8 cellular contexts compared by ENCODE assay signal in the genomic region with DNA sequence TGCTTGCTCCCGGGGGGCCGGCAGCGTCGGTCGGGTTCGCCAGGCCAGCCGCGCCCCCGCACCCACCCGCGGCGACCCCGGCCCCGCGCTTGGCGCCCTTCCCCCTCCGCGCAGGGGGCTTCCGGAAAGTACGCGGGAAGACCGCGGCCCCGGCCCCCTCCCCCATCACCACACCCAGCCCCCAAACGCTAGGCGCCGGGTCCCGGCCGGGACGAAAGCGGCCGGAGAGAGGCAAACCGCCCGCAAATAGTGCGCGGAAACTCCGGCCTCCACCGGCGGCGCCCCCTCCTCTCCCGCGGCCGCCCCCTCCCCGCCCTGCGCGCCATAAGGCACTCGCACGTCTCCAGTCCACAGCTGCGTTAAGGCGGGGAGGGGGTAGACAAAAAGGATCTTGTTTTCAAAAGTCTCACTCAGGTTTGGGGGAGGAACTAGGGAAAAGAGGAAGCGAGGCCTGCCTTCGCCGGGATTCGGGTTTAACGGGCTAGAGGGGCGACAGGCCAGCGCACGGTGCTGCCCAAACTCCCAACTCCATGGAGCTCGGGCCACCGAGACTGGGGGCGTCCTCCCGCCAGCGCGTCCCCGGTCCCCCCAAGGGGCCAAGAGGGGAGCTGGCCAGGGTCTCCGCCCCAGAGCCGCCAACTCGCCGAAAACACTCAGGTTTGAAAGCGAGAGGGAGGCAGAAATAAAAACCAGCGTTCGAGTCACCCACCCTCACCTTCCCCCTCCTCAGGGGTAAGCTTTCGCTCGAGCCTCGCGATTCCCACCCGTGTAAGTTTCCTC. TPM values are rescaled to one million over a fixed set of nuclear protein-coding genes. Genes with fewer than 3 reads are reported as not detected.
DNase-seq lines count a peak whose midpoint lies in the region; ATAC-seq and TF ChIP-seq lines count a peak whose summit lies in the region.

No MANE protein-coding gene starts in this region.

- H3K36me3 ChIP-seq in fibroblast of lung (ENCODE audit: control insufficient read depth, insufficient read depth, low read length) (no peaks in the 10 kb centered on the region), tibial artery (no peaks in the 10 kb centered on the region)

- H3K4me3 ChIP-seq in fibroblast of lung (replicated peaks in 1 of 4; ENCODE audit: control extremely low read depth in 1 of 4, insufficient read depth in 1 of 4, low read depth in 3 of 4, low read length in 4 of 4), result peak overlapping the region; percentile 85 to 93 (median 90)
- H3K4me3 ChIP-seq in tibial artery, result peak overlapping the region; percentile 78 to 93

- intact Hi-C loops in tibial artery (cut with DNase I; ENCODE audit: low total_unique reads), result loop anchor here (5.0 kb wide), 1 partner anchor 42 kb away; no protein-coding TSS in a partner anchor

- DNase-seq in NCI-H1694 treated with DMSO at 0.1 percent for 48 hours (lab: John Stamatoyannopoulos, UW) (peak; percentile 27), NCI-H1694 (lab: John Stamatoyannopoulos, UW) (no peak), NCI-H69 (lab: John Stamatoyannopoulos, UW) (peak; percentile 83), fibroblast of lung (ENCODE audit: low read depth in 2 of 2) (peak; percentile 50 to 55), naive B cell (peak; percentile 68), tibial artery (peak; percentile 50 to 77), GM19238 (ENCODE audit: insufficient read length, low spot score) (no peak)
- DNase-seq in activated T-cell treated with anti-CD3 and anti-CD28 coated beads, Interleukin-2, amount 50 U/mL, for 1 hour, result peak; percentile 58

- peak overlapping the region; percentile 89 for H3K27ac ChIP-seq in fibroblast of lung (ENCODE audit: insufficient read depth, low read length)
- peak overlapping the region; percentile 97 to 99 for H3K27ac ChIP-seq in tibial artery

- H4K20me1 ChIP-seq in fibroblast of lung (ENCODE audit: control insufficient read depth, extremely low read depth, insufficient read depth, low read length), result no peaks in the 10 kb centered on the region

- H3K4me3 Mint-ChIP-seq in naive B cell, result peak overlapping the region; percentile 97 to 100 (median 100)

- ATAC-seq in naive B cell (ENCODE audit: low read depth in 2 of 2), result peak; percentile 7 to 8

- H3K27me3 ChIP-seq in fibroblast of lung (ENCODE audit: control insufficient read depth, insufficient read depth, low read length) (no peaks in the 10 kb centered on the region), tibial artery (no peaks in the 10 kb centered on the region)

- peaks cover 59% of the 10 kb centered on the region for H3K79me2 ChIP-seq in fibroblast of lung (ENCODE audit: control insufficient read depth, insufficient read depth, low read length)

- peak overlapping the region; percentile 12 for H2AFZ ChIP-seq in fibroblast of lung (ENCODE audit: low read length)

- peak overlapping the region; percentile 80 for H3K9ac ChIP-seq in fibroblast of lung (ENCODE audit: insufficient read depth, low read length)

- H3K4me1 ChIP-seq in fibroblast of lung (ENCODE audit: control insufficient read depth, extremely low read depth, insufficient read depth, low read length), result peaks cover 5% of the 10 kb centered on the region
- peaks cover 0 to 39% (median 22%) of the 10 kb centered on the region in 4 donors for H3K4me1 ChIP-seq in tibial artery

- no peak for TF ChIP-seq CTCF in fibroblast of lung (conservative IDR thresholded peaks at IDR 0.05 in 1 of 2, IDR thresholded peaks at IDR 0.05 in 1 of 2; ENCODE audit: low read depth in 1 of 2, low read length in 2 of 2)
- no peak for TF ChIP-seq CTCF in tibial artery (IDR thresholded peaks at IDR 0.05)

- H3K4me2 ChIP-seq in fibroblast of lung (ENCODE audit: extremely low read depth, insufficient read depth, low read length), result peak overlapping the region; percentile 80

- H3K4me1 Mint-ChIP-seq in naive B cell, result peaks cover 34 to 44% (median 39%) of the 10 kb centered on the region in 3 donors

- H3K27me3 Mint-ChIP-seq in naive B cell, result no peaks in the 10 kb centered on the region

- H3K27ac Mint-ChIP-seq in naive B cell, result peak overlapping the region; percentile 95 to 99 (median 99)

- H3K9me3 Mint-ChIP-seq in naive B cell, result peaks cover 0 to 2% (median 0%) of the 10 kb centered on the region in 7 donors

- peaks cover 0 to 9% of the 10 kb centered on the region in 2 donors for H3K36me3 Mint-ChIP-seq in naive B cell

- H3K9me3 ChIP-seq in fibroblast of lung (ENCODE audit: control insufficient read depth, insufficient read depth, low read depth, low read length) (no peaks in the 10 kb centered on the region), tibial artery (no peaks in the 10 kb centered on the region)

RNA-seq across cellular contexts. Expression of gene ANP32A, which starts 1.8 kb away (rescaled TPM):
- total RNA-seq in fibroblast of lung, result 46.2 and 47.7 TPM in 2 replicates
- polyA plus RNA-seq in fibroblast of lung (53.1 and 54.7 TPM in 2 replicates), naive B cell (ENCODE audit: low read depth in 6 of 6) (100 to 1,000 TPM; 110 to 149 (median 131) TPM)
- polyA plus RNA-seq in fibroblast of lung (2012), result 111 and 134 TPM in 2 replicates
- 6.4 and 13.6 TPM in 2 replicates for polyA minus RNA-seq in fibroblast of lung (ENCODE audit: low replicate concordance)

Comparison
In these comparisons a context has a peak if more than half of its experiments do, and no peak if none do; other contexts are left out.
1. DNase-seq: peak in NCI-H1694 treated with DMSO at 0.1 percent for 48 hours (single experiment), NCI-H69 (single experiment), activated T-cell treated with anti-CD3 and anti-CD28 coated beads, Interleukin-2, amount 50 U/mL, for 1 hour (single experiment), fibroblast of lung (2 of 2), naive B cell (single experiment) and tibial artery (2 of 2); none in NCI-H1694 (single experiment) and GM19238 (single experiment).